1 cellular context compared by ENCODE assay signal in genomic region chr11:62760867-62761227, GRCh38.
TF ChIP-seq lines count a peak whose summit lies in the region.

No MANE protein-coding gene starts in this region.

TF ChIP-seq in HEK293, 187 proteins besides CTCF, POLR2A, EP300 and RAD21:
- 0 out of 2 replicates have a peak, but pooled peaks have one; percentile 11 for TF ChIP-seq WT1 (tag by site-specific recombination; IDR thresholded peaks at IDR 0.05)
- peak; percentile 70 for TF ChIP-seq ZNF366 (tag by site-specific recombination; conservative IDR thresholded peaks at IDR 0.05)
